Comparison of ENCODE assay signal across 8 cellular contexts in genomic region chr1:243483084-243483845, GRCh38.
DNase-seq lines count a peak whose midpoint lies in the region; ATAC-seq, FAIRE-seq and TF ChIP-seq lines count a peak whose summit lies in the region.

No MANE protein-coding gene starts in this region.

- peak overlapping the region; percentile 75 for H3K4me3 Mint-ChIP-seq in activated B cell treated with CpG ODN at 0.5 μM for 24 hours

- no peaks in the 10 kb centered on the region for H3K27me3 Mint-ChIP-seq in activated B cell treated with CpG ODN at 0.5 μM for 24 hours

- H3K4me3 ChIP-seq in DND-41 (ENCODE audit: low read depth in 1 of 2, low read length in 2 of 2) (peak overlapping the region in 1 of 2 experiments; percentile 54; a peak in 3 of 4 replicates), fibroblast of villous mesenchyme (ENCODE audit: low read depth, low read length) (peak overlapping the region; percentile 30), pancreas (peak overlapping the region in 3 of 4 donors; percentile 15 to 31 (median 26))

- H3K27me3 ChIP-seq in DND-41 (ENCODE audit: insufficient read depth, low read length, poor library complexity): no peaks in the 10 kb centered on the region
- H3K27me3 ChIP-seq in pancreas: no peaks in the 10 kb centered on the region

- H3K36me3 ChIP-seq in DND-41 (ENCODE audit: insufficient read depth, low read length): no peaks in the 10 kb centered on the region
- H3K36me3 ChIP-seq in pancreas: no peaks in the 10 kb centered on the region

- intact Hi-C loops in activated B cell treated with CpG ODN at 0.5 μM for 24 hours (cut with micrococcal nuclease) (loop anchor here (2.0 kb wide), 1 partner anchor 24 kb away; no protein-coding TSS in a partner anchor), pancreas (cut with DNase I) (no loop called here)

- H3K27ac Mint-ChIP-seq in activated B cell treated with CpG ODN at 0.5 μM for 24 hours: no peak overlapping the region

- peak overlapping the region; percentile 64 for H3K4me2 ChIP-seq in DND-41 (ENCODE audit: insufficient read depth, low read length)

- H3K9me3 ChIP-seq in DND-41 (ENCODE audit: insufficient read depth, low read length, severe bottlenecking) (no peaks in the 10 kb centered on the region), pancreas (no peaks in the 10 kb centered on the region)

- H3K4me1 Mint-ChIP-seq in activated B cell treated with CpG ODN at 0.5 μM for 24 hours: peaks cover 14% of the 10 kb centered on the region

- 59 to 64% methylated on average over 52 to 62 of the region's 62 CpGs for WGBS in pancreas, 2 donors

- POLR2A ChIA-PET in activated B cell treated with CpG ODN at 0.5 μM for 24 hours (lab: Charles Lee): no interaction called here

- H4K20me1 ChIP-seq in DND-41 (ENCODE audit: insufficient read depth, low read length): no peaks in the 10 kb centered on the region

- TF ChIP-seq CTCF in DND-41 (IDR thresholded peaks at IDR 0.05; ENCODE audit: borderline replicate concordance, extremely low read depth, low read length, poor library complexity, severe bottlenecking) (peak; percentile 13), activated B cell treated with CpG ODN at 0.5 μM for 24 hours (IDR thresholded peaks at IDR 0.05) (no peak), fibroblast of villous mesenchyme (IDR thresholded peaks at IDR 0.05; ENCODE audit: insufficient read depth, low read depth, low read length) (no peak), pancreas (IDR thresholded peaks at IDR 0.05) (no peak)

- H3K4me1 ChIP-seq in DND-41 (ENCODE audit: insufficient read depth, low read length) (peaks cover 17% of the 10 kb centered on the region), pancreas (no peaks in the 10 kb centered on the region)

- no peaks in the 10 kb centered on the region for H3K9me3 Mint-ChIP-seq in activated B cell treated with CpG ODN at 0.5 μM for 24 hours

- CTCF ChIA-PET in activated B cell treated with CpG ODN at 0.5 μM for 24 hours (lab: Charles Lee): no interaction called here

- FAIRE-seq in pancreas (lab: Jason Lieb, UNC): no peak

- DNase-seq in DND-41: peak; percentile 48
- no peak for DNase-seq in activated B cell treated with CpG ODN at 0.5 μM for 24 hours
- no peak for DNase-seq in fibroblast of villous mesenchyme (ENCODE audit: low read depth)
- no peak for DNase-seq in pancreas
- no peak for DNase-seq in NCI-H1048 (lab: John Stamatoyannopoulos, UW)
- DNase-seq in HT-29 (ENCODE audit: low spot score): no peak
- no peak for DNase-seq in EL

- ATAC-seq in DND-41 (ENCODE audit: insufficient read depth, low read depth) (peak; percentile 59), activated B cell treated with CpG ODN at 0.5 μM for 24 hours (ENCODE audit: low read depth) (peak; percentile 52), pancreas (peak in 3 of 4 donors; percentile 49 to 62 (median 57)), HG03108 (IDR thresholded peaks at IDR 0.05; ENCODE audit: unreplicated experiment) (no peak)

- H3K9ac ChIP-seq in DND-41 (ENCODE audit: low read depth, low read length): peak overlapping the region; percentile 59

- peaks cover 3% of the 10 kb centered on the region for H3K36me3 Mint-ChIP-seq in activated B cell treated with CpG ODN at 0.5 μM for 24 hours (ENCODE audit: low read depth)

- peak overlapping the region; percentile 75 for H2AFZ ChIP-seq in DND-41 (ENCODE audit: low read depth, low read length)

- H3K27ac ChIP-seq in DND-41 (ENCODE audit: low read length) (peak overlapping the region; percentile 86), pancreas (no peak overlapping the region)

- H3K79me2 ChIP-seq in DND-41 (ENCODE audit: insufficient read depth, low read length): no peaks in the 10 kb centered on the region
